In genomic region chr11:3044004-3044403, GRCh38 we compare ENCODE assay signal across 12 cellular contexts. TPM values are rescaled to one million over a fixed set of nuclear protein-coding genes. Genes with fewer than 3 reads are reported as not detected.
A peak's percentile ranks its signal among the peaks of the same experiment; 100 is the strongest.
DNase-seq lines count a peak whose midpoint lies in the region; ATAC-seq and TF ChIP-seq lines count a peak whose summit lies in the region.
"Had no signal": no experiment of that assay in that cellular context is flagged by ENCODE, and none has a peak within 500 bp of the region (broad histone marks: within the 10 kb centered on the region; RNA-seq: fewer than 3 reads in every experiment).

No MANE protein-coding gene starts in this region.

- H3K4me3 ChIP-seq in IMR-90 (ENCODE audit: insufficient read depth, low read depth, low read length) (no peak overlapping the region), body of pancreas (no peak overlapping the region), subcutaneous abdominal adipose tissue (ENCODE audit: low read depth in 1 of 5, low read length in 5 of 5) (no peak overlapping the region)

- CTCF ChIA-PET in IMR-90 (lab: Yijun Ruan, JAX), result interaction anchor here (0.9 kb wide), 1 partner anchor 48 kb away, joined by 3 read pairs; no protein-coding TSS in a partner anchor

- no peak overlapping the region for H3K23ac ChIP-seq in IMR-90 (ENCODE audit: low read depth, low read length)

- TF ChIP-seq POLR2A in IMR-90 (IDR thresholded peaks at IDR 0.05; ENCODE audit: low read depth, low read length) (no peak), body of pancreas (IDR thresholded peaks at IDR 0.05) (no peak)

- H3K9me3 Mint-ChIP-seq in memory B cell, result no peaks in the 10 kb centered on the region
- H3K9me3 Mint-ChIP-seq: activated naive CD4-positive, alpha-beta T cell treated with anti-CD3 and anti-CD28 coated beads, Interleukin-2, amount 50 U/mL, for 24 hours; T-helper 2 cell treated with Interferon-gamma antibody and Interleukin-4, amounts not matched to agents 5 μg/mL and 100 μg/mL, for 36 hours had no signal

- TF ChIP-seq CTCF in IMR-90 (conservative IDR thresholded peaks at IDR 0.05; ENCODE audit: low read depth, low read length) (no peak), body of pancreas (IDR thresholded peaks at IDR 0.05) (no peak)

- no peak overlapping the region for H3K56ac ChIP-seq in IMR-90 (ENCODE audit: extremely low read depth, insufficient read depth, low read length)

- H3K9ac ChIP-seq in IMR-90 (ENCODE audit: low read depth, low read length) (no peak overlapping the region), subcutaneous abdominal adipose tissue (ENCODE audit: low read length in 5 of 5) (peak overlapping the region in 1 of 5 donors; percentile 57)

- in situ Hi-C loops in IMR-90 (cut with MboI; ENCODE audit: low sequenced_read_pairs), result loop anchor here (5.0 kb wide), 1 partner anchor 48 kb away; no protein-coding TSS in a partner anchor

- H3K18ac ChIP-seq in IMR-90 (ENCODE audit: low read depth, low read length), result no peak overlapping the region

- H2AK5ac ChIP-seq in IMR-90 (ENCODE audit: low read depth, low read length), result no peak overlapping the region

- H4K8ac ChIP-seq in IMR-90 (ENCODE audit: low read depth in 2 of 2, low read length in 2 of 2), result no peak overlapping the region

- no TSS peak for BruUV-seq in IMR-90 (replicated peaks; lab: Mats Ljungman, UMichigan)

- DNase-seq in IMR-90 (peak; percentile 24), body of pancreas (no peak), memory B cell (ENCODE audit: low spot score in 2 of 2) (no peak), NCI-H526 (lab: John Stamatoyannopoulos, UW) (no peak)
- DNase-seq in NK-92 treated with Interleukin-12 subunit alpha and Interleukin-12 subunit beta, amount 100 ng/mL, for 24 hours (lab: John Stamatoyannopoulos, UW), result no peak
- DNase-seq: activated CD8-positive, alpha-beta T cell treated with anti-CD3 and anti-CD28 coated beads, Interleukin-2, amount 10 ng/mL, durations not matched to agents 7 days and 5 days; Caco-2; NCI-H1105 treated with DMSO at 0.1 percent for 48 hours had no signal

- H3K4me1 Mint-ChIP-seq in memory B cell, result peaks cover 2% of the 10 kb centered on the region

- H2BK15ac ChIP-seq in IMR-90 (ENCODE audit: low read depth, low read length), result no peak overlapping the region

- no peak overlapping the region for H2BK20ac ChIP-seq in IMR-90 (ENCODE audit: low read depth, low read length)

- H3K36me3 ChIP-seq in IMR-90 (ENCODE audit: control insufficient read depth, insufficient read depth, low read length) (peaks cover 47% of the 10 kb centered on the region), body of pancreas (replicated peaks in 1 of 2; ENCODE audit: insufficient read depth in 1 of 2, low read depth in 2 of 2) (peaks cover 0 to 5% of the 10 kb centered on the region in 2 donors), subcutaneous abdominal adipose tissue (ENCODE audit: control insufficient read depth in 5 of 5, insufficient read depth in 5 of 5, low read length in 5 of 5) (peaks cover 6 to 62% (median 49%) of the 10 kb centered on the region in 5 donors)

- peaks cover 98% of the 10 kb centered on the region for H4K20me1 ChIP-seq in IMR-90 (ENCODE audit: insufficient read depth, low read length)

- H3K14ac ChIP-seq in IMR-90 (replicated peaks; ENCODE audit: low read depth, low read length), result no peak overlapping the region

- no peak overlapping the region for H2BK120ac ChIP-seq in IMR-90 (ENCODE audit: low read depth, low read length)

- no peak overlapping the region for H4K91ac ChIP-seq in IMR-90 (ENCODE audit: insufficient read depth, low read depth, low read length)

- no peak overlapping the region for H2AK9ac ChIP-seq in IMR-90 (replicated peaks; ENCODE audit: low read depth, low read length, poor library complexity)

- no peaks in the 10 kb centered on the region for H3K9me3 ChIP-seq in IMR-90 (ENCODE audit: control insufficient read depth, insufficient read depth, low read length)
- H3K9me3 ChIP-seq in body of pancreas, result no peaks in the 10 kb centered on the region
- no peaks in the 10 kb centered on the region for H3K9me3 ChIP-seq in subcutaneous abdominal adipose tissue (ENCODE audit: control insufficient read depth in 5 of 5, low read length in 5 of 5)
- H3K9me3 ChIP-seq: Caco-2 had no signal

- no peak overlapping the region for H3K4me2 ChIP-seq in IMR-90 (ENCODE audit: low read depth, low read length)

- H3K36me3 Mint-ChIP-seq in memory B cell, result peaks cover 10% of the 10 kb centered on the region

- H3K27me3 ChIP-seq in IMR-90 (ENCODE audit: control insufficient read depth, insufficient read depth, low read length) (no peaks in the 10 kb centered on the region), body of pancreas (no peaks in the 10 kb centered on the region), subcutaneous abdominal adipose tissue (ENCODE audit: control insufficient read depth in 5 of 5, insufficient read depth in 4 of 5, low read length in 5 of 5) (no peaks in the 10 kb centered on the region)

- H3K4me3 Mint-ChIP-seq in memory B cell, result no peak overlapping the region
- H3K4me3 Mint-ChIP-seq: activated CD8-positive, alpha-beta T cell treated with anti-CD3 and anti-CD28 coated beads, Interleukin-2, amount 10 ng/mL, durations not matched to agents 7 days and 5 days; activated naive CD4-positive, alpha-beta T cell treated with anti-CD3 and anti-CD28 coated beads, Interleukin-2, amount 50 U/mL, for 24 hours; T-helper 2 cell treated with Interferon-gamma antibody and Interleukin-4, amounts not matched to agents 5 μg/mL and 100 μg/mL, for 36 hours had no signal

- H3K27me3 Mint-ChIP-seq in memory B cell, result no peaks in the 10 kb centered on the region
- H3K27me3 Mint-ChIP-seq: activated naive CD4-positive, alpha-beta T cell treated with anti-CD3 and anti-CD28 coated beads, Interleukin-2, amount 50 U/mL, for 24 hours had no signal

- peaks cover 8% of the 10 kb centered on the region; the same call in 1 of the 2 replicates for H3K4me1 ChIP-seq in IMR-90 (ENCODE audit: control insufficient read depth, insufficient read depth, low read length)
- H3K4me1 ChIP-seq in body of pancreas, result peaks cover 39% of the 10 kb centered on the region
- H3K4me1 ChIP-seq in subcutaneous abdominal adipose tissue (ENCODE audit: control insufficient read depth in 5 of 5, insufficient read depth in 5 of 5, low read length in 5 of 5), result peaks cover 4 to 67% (median 36%) of the 10 kb centered on the region in 5 donors
- H3K4me1 ChIP-seq: Caco-2 had no signal

- H2AFZ ChIP-seq in IMR-90 (replicated peaks; ENCODE audit: low read length, poor library complexity), result no peak overlapping the region

- no peak for TF ChIP-seq RAD21 in IMR-90 (IDR thresholded peaks at IDR 0.05; ENCODE audit: low read length)

- H3K79me1 ChIP-seq in IMR-90 (ENCODE audit: low read depth in 1 of 2, low read length in 2 of 2), result peaks cover 28 to 90% of the 10 kb centered on the region in 2 experiments

- H4K5ac ChIP-seq in IMR-90 (ENCODE audit: low read depth, low read length), result no peak overlapping the region

- H3K4ac ChIP-seq in IMR-90 (ENCODE audit: low read depth, low read length), result no peak overlapping the region

- intact Hi-C loops in IMR-90 (cut with micrococcal nuclease), result no loop called here
- intact Hi-C loops in body of pancreas (cut with DNase I), result no loop called here

- dilution Hi-C loops in IMR-90 (cut with HindIII; ENCODE audit: low sequenced_read_pairs, unreplicated experiment), result no loop called here

- 100% methylated on average over 2 of the region's 6 CpGs; no CpG with 5 or more reads in 1 of the 2 experiments for WGBS in IMR-90 (ENCODE audit: extremely low coverage in 2 of 2, insufficient read length in 1 of 2), 2 experiments
- WGBS in body of pancreas, 2 donors, result 66 to 69% methylated on average over 6 of the region's 6 CpGs

- peaks cover 38% of the 10 kb centered on the region for H3K9me1 ChIP-seq in IMR-90 (ENCODE audit: insufficient read depth, low read length)

- H3K27ac ChIP-seq in IMR-90 (ENCODE audit: insufficient read depth, low read length) (no peak overlapping the region), body of pancreas (peak overlapping the region in 3 of 4 donors; percentile 43 to 69 (median 56)), subcutaneous abdominal adipose tissue (ENCODE audit: low read depth, low read length) (peak overlapping the region; percentile 93)

- ATAC-seq in IMR-90 (ENCODE audit: low read depth), result peak; percentile 40
- ATAC-seq in body of pancreas, result no peak
- ATAC-seq in memory B cell (ENCODE audit: low read depth), result no peak
- ATAC-seq in GM21576 (IDR thresholded peaks at IDR 0.05; ENCODE audit: unreplicated experiment), result no peak
- ATAC-seq: activated CD8-positive, alpha-beta T cell treated with anti-CD3 and anti-CD28 coated beads, Interleukin-2, amount 10 ng/mL, durations not matched to agents 7 days and 5 days had no signal

- H2BK5ac ChIP-seq in IMR-90 (ENCODE audit: low read depth, low read length, poor library complexity, severe bottlenecking), result no peak overlapping the region

- H3K27ac Mint-ChIP-seq in memory B cell, result peak overlapping the region; percentile 60
- H3K27ac Mint-ChIP-seq: activated naive CD4-positive, alpha-beta T cell treated with anti-CD3 and anti-CD28 coated beads, Interleukin-2, amount 50 U/mL, for 24 hours had no signal

- POLR2A ChIA-PET in IMR-90 (lab: Charles Lee; ENCODE audit: unreplicated experiment), result interaction anchor here (0.5 kb wide), 1 partner anchor 61 kb away, joined by 3 read pairs; no protein-coding TSS in a partner anchor

TF ChIP-seq in IMR-90, 13 proteins besides CTCF, POLR2A, EP300 and RAD21:
- TF ChIP-seq FOS (IDR thresholded peaks at IDR 0.05; ENCODE audit: low read depth, low read length), result no peak

RNA-seq across cellular contexts. Expression of gene CARS1, which starts 13.2 kb away (rescaled TPM):
- total RNA-seq in IMR-90 (2012; rRNA removed) (65.8 and 78.3 TPM in 2 replicates), body of pancreas (10 to 100 TPM; 15.8 to 20.8 TPM)
- 62.5 and 72.7 TPM in 2 replicates for polyA plus RNA-seq in IMR-90 (2012; rRNA removed)
- polyA plus RNA-seq in IMR-90 (2012; cell fraction: cytosol; rRNA removed), result 42.2 and 49.8 TPM in 2 replicates
- 168 and 280 TPM in 2 replicates for polyA plus RNA-seq in IMR-90 (2012; cell fraction: nucleus; rRNA removed; ENCODE audit: low replicate concordance)

RNA-seq across cellular contexts. Expression of gene NAP1L4, which starts 51.9 kb away (rescaled TPM):
- total RNA-seq in IMR-90 (2012; rRNA removed) (71.5 and 80.8 TPM in 2 replicates), body of pancreas (10 to 100 TPM; 45.9 to 57.7 TPM)
- polyA plus RNA-seq in IMR-90 (2012; rRNA removed), result 57.3 and 80.7 TPM in 2 replicates
- 50.3 and 75.4 TPM in 2 replicates for polyA plus RNA-seq in IMR-90 (2012; cell fraction: cytosol; rRNA removed)
- 71.1 and 101 TPM in 2 replicates for polyA plus RNA-seq in IMR-90 (2012; cell fraction: nucleus; rRNA removed; ENCODE audit: low replicate concordance)
